In genomic region chr9:94862242-94862610, GRCh38 we compare ENCODE assay signal across 15 cellular contexts.
DNase-seq lines count a peak whose midpoint lies in the region; ATAC-seq lines count a peak whose summit lies in the region.
"Had no signal": no experiment of that assay in that cellular context is flagged by ENCODE, and none has a peak within 500 bp of the region (broad histone marks: within the 10 kb centered on the region; RNA-seq: fewer than 3 reads in every experiment).

No MANE protein-coding gene starts in this region.

- peak overlapping the region; percentile 10 for H3K27ac ChIP-seq in substantia nigra (ENCODE audit: low read depth, low read length, poor library complexity, severe bottlenecking)
- H3K27ac ChIP-seq: foreskin keratinocyte, testis, VCaP had no signal

- no peaks in the 10 kb centered on the region for H3K9me3 Mint-ChIP-seq in activated CD4-positive, alpha-beta memory T cell treated with anti-CD3 and anti-CD28 coated beads, Interleukin-2, amount 10 ng/mL, durations not matched to agents 7 days and 5 days
- H3K9me3 Mint-ChIP-seq in memory B cell = peaks cover 3% of the 10 kb centered on the region

- no peak overlapping the region for H3K4me3 Mint-ChIP-seq in activated CD4-positive, alpha-beta memory T cell treated with anti-CD3 and anti-CD28 coated beads, Interleukin-2, amount 10 ng/mL, durations not matched to agents 7 days and 5 days
- H3K4me3 Mint-ChIP-seq in memory B cell = no peak overlapping the region

- POLR2A ChIA-PET in activated CD4-positive, alpha-beta memory T cell treated with anti-CD3 and anti-CD28 coated beads, Interleukin-2, amount 10 ng/mL, durations not matched to agents 7 days and 5 days (lab: Charles Lee) = interaction anchor here (1.4 to 2.2 kb wide), 4 partner anchors 17 to 92 kb away, joined by 4 to 27 read pairs (median 5); no protein-coding TSS in a partner anchor

- H3K36me3 Mint-ChIP-seq in activated CD4-positive, alpha-beta memory T cell treated with anti-CD3 and anti-CD28 coated beads, Interleukin-2, amount 10 ng/mL, durations not matched to agents 7 days and 5 days (ENCODE audit: low read depth) = peaks cover 18% of the 10 kb centered on the region
- H3K36me3 Mint-ChIP-seq in memory B cell = peaks cover 11% of the 10 kb centered on the region

- peak; percentile 8 for DNase-seq in NK-92 treated with Interleukin-12 subunit alpha and Interleukin-12 subunit beta, amount 100 ng/mL, for 24 hours (lab: John Stamatoyannopoulos, UW)
- DNase-seq in NK-92 (lab: John Stamatoyannopoulos, UW; ENCODE audit: unreplicated experiment) = no peak
- DNase-seq in activated CD4-positive, alpha-beta memory T cell treated with anti-CD3 and anti-CD28 coated beads, Interleukin-2, amount 10 ng/mL, durations not matched to agents 7 days and 5 days = no peak
- DNase-seq in memory B cell (ENCODE audit: low spot score in 2 of 2) = no peak
- no peak for DNase-seq in substantia nigra (lab: John Stamatoyannopoulos, UW)
- no peak for DNase-seq in sciatic nerve (ENCODE audit: low spot score)
- no peak for DNase-seq in glomerular visceral epithelial cell (ENCODE audit: extremely low spot score)
- DNase-seq: 8988T, anterior cingulate cortex, foreskin keratinocyte, NCI-H446, small intestine, testis had no signal

- peak overlapping the region; percentile 13 for H3K27ac Mint-ChIP-seq in activated CD4-positive, alpha-beta memory T cell treated with anti-CD3 and anti-CD28 coated beads, Interleukin-2, amount 10 ng/mL, durations not matched to agents 7 days and 5 days
- H3K27ac Mint-ChIP-seq in memory B cell = peak overlapping the region; percentile 93

- no peak for ATAC-seq in memory B cell (ENCODE audit: low read depth)
- no peak for ATAC-seq in sciatic nerve
- no peak for ATAC-seq in GM21447 (IDR thresholded peaks at IDR 0.05; ENCODE audit: unreplicated experiment)

- intact Hi-C loops in sciatic nerve (cut with DNase I) = no loop called here

- H3K4me1 Mint-ChIP-seq in activated CD4-positive, alpha-beta memory T cell treated with anti-CD3 and anti-CD28 coated beads, Interleukin-2, amount 10 ng/mL, durations not matched to agents 7 days and 5 days = peaks cover 47% of the 10 kb centered on the region
- H3K4me1 Mint-ChIP-seq in memory B cell = peaks cover 36% of the 10 kb centered on the region

- no peaks in the 10 kb centered on the region for H3K27me3 Mint-ChIP-seq in activated CD4-positive, alpha-beta memory T cell treated with anti-CD3 and anti-CD28 coated beads, Interleukin-2, amount 10 ng/mL, durations not matched to agents 7 days and 5 days
- H3K27me3 Mint-ChIP-seq in memory B cell = no peaks in the 10 kb centered on the region

- CTCF ChIA-PET in activated CD4-positive, alpha-beta memory T cell treated with anti-CD3 and anti-CD28 coated beads, Interleukin-2, amount 10 ng/mL, durations not matched to agents 7 days and 5 days (lab: Charles Lee) = interaction anchor here (2.0 kb wide), 1 partner anchor 17 kb away, joined by 7 read pairs; no protein-coding TSS in a partner anchor
